In the genomic region with DNA sequence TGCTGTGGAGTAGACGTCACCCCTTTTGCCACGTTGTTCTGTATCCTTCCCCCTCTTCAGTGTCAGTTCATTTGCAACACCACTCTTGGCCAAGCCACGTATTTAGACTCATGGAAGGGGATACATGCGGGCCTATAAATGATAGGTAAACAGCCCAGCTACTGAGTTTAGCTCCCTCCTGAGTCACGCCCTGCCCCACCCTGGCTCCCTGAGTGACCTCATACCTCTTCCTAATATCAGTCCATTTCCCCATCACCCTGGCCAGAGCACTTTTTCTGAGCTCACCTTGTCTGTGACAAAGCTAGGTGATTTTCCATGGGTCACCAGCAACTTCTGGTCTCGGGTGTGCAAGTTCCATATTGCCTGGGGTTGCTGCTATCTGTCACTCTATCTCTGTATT, we compare ENCODE assay signal across 22 cellular contexts.
"Had no signal": no experiment of that assay in that cellular context is flagged by ENCODE, and none has a peak within 500 bp of the region (broad histone marks: within the 10 kb centered on the region; RNA-seq: fewer than 3 reads in every experiment).

No MANE protein-coding gene starts in this region.

- H3K36me3 ChIP-seq: left ventricle myocardium inferior, ovary, right atrium auricular region, right lobe of liver, uterus had no signal

- H3K4me3 ChIP-seq: left ventricle myocardium inferior, lung, ovary, right atrium auricular region, right lobe of liver, smooth muscle cell, tibial nerve, uterus had no signal

- ATAC-seq: natural killer cell; right lobe of liver; stimulated activated memory B cell treated with anti-CD40 and anti-IgM and Interleukin-4, amounts not matched to agents 10 μg/mL and 1 μg/mL and 100 μg/mL, for 72 hours; stimulated activated naive CD8-positive, alpha-beta T cell treated with anti-CD3 and anti-CD28 coated beads, Interleukin-15, amount 100 ng/mL, for 72 hours had no signal

- H3K4me1 ChIP-seq: right atrium auricular region, right lobe of liver had no signal

- DNase-seq: hypothalamus; immature natural killer cell; left ventricle myocardium inferior; mesendoderm; naive B cell; natural killer cell; ovary; right lobe of liver; stimulated activated CD4-positive, alpha-beta T cell treated with anti-CD3 and anti-CD28 coated beads, Interleukin-1b, Interleukin-23, amount 100 ng/mL, for 48 hours; stimulated activated CD4-positive, alpha-beta T cell treated with anti-CD3 and anti-CD28 coated beads, Interleukin-2, amount 100 ng/mL, for 48 hours; stimulated activated CD4-positive, alpha-beta T cell treated with anti-CD3 and anti-CD28 coated beads, Interleukin-4, amount 100 ng/mL, for 4 hours; stimulated activated CD8-positive, alpha-beta memory T cell treated with anti-CD3 and anti-CD28 coated beads, Interleukin-4, amount 100 ng/mL, for 48 hours; stimulated activated naive CD4-positive, alpha-beta T cell treated with Interleukin-2 at 50 U/mL for 16 hours; stimulated activated naive CD8-positive, alpha-beta T cell treated with anti-CD3 and anti-CD28 coated beads, Interleukin-15, amount 100 ng/mL, for 72 hours; substantia nigra; uterus had no signal

- FAIRE-seq: islet of Langerhans had no signal

- H3K4me2 ChIP-seq: smooth muscle cell had no signal

- H3K27me3 ChIP-seq: ovary, right atrium auricular region, right lobe of liver, tibial nerve, uterus had no signal

- H3K27ac ChIP-seq: left ventricle myocardium inferior, ovary, right atrium auricular region, right lobe of liver, tibial nerve, uterus had no signal

- H3K9me3 ChIP-seq: ovary, right atrium auricular region, right lobe of liver, uterus had no signal
